ENCODE assay signal across 26 cellular contexts in genomic region chrX:140586951-140587350, GRCh38.
DNase-seq lines count a peak whose midpoint lies in the region; ATAC-seq lines count a peak whose summit lies in the region.
"Had no signal": no experiment of that assay in that cellular context is flagged by ENCODE, and none has a peak within 500 bp of the region (broad histone marks: within the 10 kb centered on the region; RNA-seq: fewer than 3 reads in every experiment).

No MANE protein-coding gene starts in this region.

- ATAC-seq in GM21825 (IDR thresholded peaks at IDR 0.05; ENCODE audit: unreplicated experiment) (no peak), HG03439 (IDR thresholded peaks at IDR 0.05; ENCODE audit: unreplicated experiment) (no peak)
- ATAC-seq: A549; CD8-positive, alpha-beta T cell had no signal

- intact Hi-C loops in head of caudate nucleus (cut with DNase I): no loop called here

- DNase-seq in Ammon's horn (ENCODE audit: low spot score) (peak; percentile 4), head of caudate nucleus (peak in 24 of 42 donors; percentile 3 to 55 (median 22)), putamen (ENCODE audit: low spot score) (peak; percentile 3), cortex of kidney (lab: John Stamatoyannopoulos, UW) (no peak)
- DNase-seq: 8988T; ACHN; AML-193; BE2C; C1 segment of cervical spinal cord; Caco-2; Calu3; CD4-positive, alpha-beta memory T cell; CD4-positive, alpha-beta T cell; CD4-positive, CD25-positive, alpha-beta regulatory T cell; CD8-positive, alpha-beta memory T cell; CD8-positive, alpha-beta T cell; COR-L47; DMS 273 treated with DMSO at 0.1 percent for 48 hours; DMS153; DMS79; DMS79 treated with DMSO at 0.1 percent for 48 hours; DND-41; EL had no signal
